ENCODE assay signal across 1 cellular context in the genomic region with DNA sequence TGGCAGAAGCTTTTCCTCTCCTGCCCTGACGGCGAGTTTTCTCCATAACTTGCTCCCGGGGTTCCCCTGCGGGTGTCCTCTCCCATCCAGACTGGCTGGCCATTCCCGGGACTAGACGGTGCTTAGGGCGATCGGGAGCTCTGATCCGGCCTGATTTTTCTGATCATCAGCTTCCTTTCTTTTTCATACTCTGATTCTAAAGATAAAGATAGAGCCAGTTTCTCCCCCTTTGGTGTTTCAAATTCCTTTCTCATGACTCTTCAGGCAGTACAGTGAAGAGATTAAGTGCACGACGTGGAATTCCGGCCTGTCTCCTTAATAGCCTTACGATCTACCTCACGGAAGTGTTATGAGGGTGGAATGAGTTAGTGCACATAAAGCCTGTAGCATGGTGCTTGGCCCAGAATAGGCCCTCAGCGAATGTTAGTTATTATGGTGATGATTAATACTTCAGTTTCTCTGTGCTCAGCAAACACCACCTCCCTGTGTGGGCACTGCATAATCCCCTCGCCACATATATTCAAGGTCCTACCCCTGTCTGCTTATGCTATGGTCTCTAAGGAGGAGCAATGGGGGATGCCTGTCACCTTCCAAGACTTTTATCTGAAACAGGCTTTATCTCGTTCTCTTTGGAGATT.
TF ChIP-seq lines count a peak whose summit lies in the region.

No MANE protein-coding gene starts in this region.

TF ChIP-seq in WTC11, 78 proteins besides CTCF, POLR2A, EP300 and RAD21 (continued from another document):
- TF ChIP-seq, protein P1, sequence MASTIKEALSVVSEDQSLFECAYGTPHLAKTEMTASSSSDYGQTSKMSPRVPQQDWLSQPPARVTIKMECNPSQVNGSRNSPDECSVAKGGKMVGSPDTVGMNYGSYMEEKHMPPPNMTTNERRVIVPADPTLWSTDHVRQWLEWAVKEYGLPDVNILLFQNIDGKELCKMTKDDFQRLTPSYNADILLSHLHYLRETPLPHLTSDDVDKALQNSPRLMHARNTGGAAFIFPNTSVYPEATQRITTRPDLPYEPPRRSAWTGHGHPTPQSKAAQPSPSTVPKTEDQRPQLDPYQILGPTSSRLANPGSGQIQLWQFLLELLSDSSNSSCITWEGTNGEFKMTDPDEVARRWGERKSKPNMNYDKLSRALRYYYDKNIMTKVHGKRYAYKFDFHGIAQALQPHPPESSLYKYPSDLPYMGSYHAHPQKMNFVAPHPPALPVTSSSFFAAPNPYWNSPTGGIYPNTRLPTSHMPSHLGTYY (CRISPR knock-in tag; IDR thresholded peaks at IDR 0.05), result no peak
- TF ChIP-seq, protein P2, sequence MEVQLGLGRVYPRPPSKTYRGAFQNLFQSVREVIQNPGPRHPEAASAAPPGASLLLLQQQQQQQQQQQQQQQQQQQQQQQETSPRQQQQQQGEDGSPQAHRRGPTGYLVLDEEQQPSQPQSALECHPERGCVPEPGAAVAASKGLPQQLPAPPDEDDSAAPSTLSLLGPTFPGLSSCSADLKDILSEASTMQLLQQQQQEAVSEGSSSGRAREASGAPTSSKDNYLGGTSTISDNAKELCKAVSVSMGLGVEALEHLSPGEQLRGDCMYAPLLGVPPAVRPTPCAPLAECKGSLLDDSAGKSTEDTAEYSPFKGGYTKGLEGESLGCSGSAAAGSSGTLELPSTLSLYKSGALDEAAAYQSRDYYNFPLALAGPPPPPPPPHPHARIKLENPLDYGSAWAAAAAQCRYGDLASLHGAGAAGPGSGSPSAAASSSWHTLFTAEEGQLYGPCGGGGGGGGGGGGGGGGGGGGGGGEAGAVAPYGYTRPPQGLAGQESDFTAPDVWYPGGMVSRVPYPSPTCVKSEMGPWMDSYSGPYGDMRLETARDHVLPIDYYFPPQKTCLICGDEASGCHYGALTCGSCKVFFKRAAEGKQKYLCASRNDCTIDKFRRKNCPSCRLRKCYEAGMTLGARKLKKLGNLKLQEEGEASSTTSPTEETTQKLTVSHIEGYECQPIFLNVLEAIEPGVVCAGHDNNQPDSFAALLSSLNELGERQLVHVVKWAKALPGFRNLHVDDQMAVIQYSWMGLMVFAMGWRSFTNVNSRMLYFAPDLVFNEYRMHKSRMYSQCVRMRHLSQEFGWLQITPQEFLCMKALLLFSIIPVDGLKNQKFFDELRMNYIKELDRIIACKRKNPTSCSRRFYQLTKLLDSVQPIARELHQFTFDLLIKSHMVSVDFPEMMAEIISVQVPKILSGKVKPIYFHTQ (CRISPR knock-in tag; IDR thresholded peaks at IDR 0.05), result no peak
TF ChIP-seq in WTC11: peak in this region for 0.
